Comparison of ENCODE assay signal across 1 cellular context in the genomic region with DNA sequence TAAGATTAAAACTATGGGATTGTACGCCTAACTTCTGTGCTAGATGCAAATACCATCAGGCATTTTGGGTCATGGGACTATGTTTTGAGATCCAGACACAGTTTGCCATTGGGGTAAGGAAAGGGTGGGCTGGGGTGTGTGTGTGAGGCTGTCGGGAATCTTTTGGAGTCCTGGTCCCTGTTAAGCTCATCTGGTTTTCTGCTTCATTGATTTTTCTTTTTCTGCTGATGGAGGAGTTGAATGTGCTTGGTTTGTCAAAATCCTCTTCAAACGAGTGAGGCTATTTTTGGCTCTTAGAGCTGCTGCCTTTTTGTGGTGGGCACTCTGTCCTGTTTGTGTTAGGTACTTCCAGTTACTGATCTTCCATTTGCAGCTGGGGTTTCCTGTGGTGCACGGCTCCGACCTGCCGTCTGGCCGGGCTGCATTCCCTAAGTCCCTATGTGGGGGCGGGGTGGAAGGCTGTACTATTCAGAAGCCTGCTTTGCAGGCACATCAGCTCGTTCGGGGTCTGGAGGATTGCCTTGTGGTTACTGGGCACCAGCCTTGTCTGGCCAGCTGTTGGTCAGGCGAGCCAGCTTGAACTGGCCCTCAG.
TF ChIP-seq lines count a peak whose summit lies in the region.

No MANE protein-coding gene starts in this region.

TF ChIP-seq in endothelial cell of umbilical vein, 7 proteins besides CTCF, POLR2A, EP300 and RAD21:
- TF ChIP-seq MYC (IDR thresholded peaks at IDR 0.05; ENCODE audit: low read depth, low read length): no peak
